ENCODE assay signal across 20 cellular contexts in genomic region chr5:121841900-121842299, GRCh38. TPM values are rescaled to one million over a fixed set of nuclear protein-coding genes. Genes with fewer than 3 reads are reported as not detected.
"Had no signal": no experiment of that assay in that cellular context is flagged by ENCODE, and none has a peak within 500 bp of the region (broad histone marks: within the 10 kb centered on the region; RNA-seq: fewer than 3 reads in every experiment).

No MANE protein-coding gene starts in this region.

- H3K27ac ChIP-seq: coronary artery, hepatocyte, prostate gland had no signal

- H3K4me1 ChIP-seq: prostate gland had no signal

- H3K79me2 ChIP-seq: hepatocyte had no signal

- H3K27me3 ChIP-seq: hepatocyte had no signal

- H3K9me3 ChIP-seq: prostate gland had no signal

- DNase-seq: activated CD4-positive, alpha-beta T cell treated with anti-CD3 and anti-CD28 coated beads, Interleukin-2, amount 50 U/mL, for 4 hours; activated CD8-positive, alpha-beta memory T cell treated with anti-CD3 and anti-CD28 coated beads, Interleukin-2, amount 10 ng/mL, durations not matched to agents 7 days and 5 days; activated effector memory CD4-positive, alpha-beta T cell treated with Interleukin-2 at 50 U/mL for 16 hours; activated T-cell treated with anti-CD3 and anti-CD28 coated beads, Interleukin-2, amount 50 U/mL, for 24 hours; effector CD4-positive, alpha-beta T cell; left colon; naive B cell; occipital lobe; stimulated activated CD4-positive, alpha-beta T cell treated with anti-CD3 and anti-CD28 coated beads, Interleukin-2, amount 100 ng/mL, for 24 hours; stimulated activated naive CD4-positive, alpha-beta T cell; T-helper 2 cell; trophoblast cell had no signal

- ATAC-seq: activated CD4-positive, CD25-positive, alpha-beta regulatory T cell treated with anti-CD3 and anti-CD28 coated beads, Interleukin-2, amount 50 U/mL, for 24 hours; activated CD8-positive, alpha-beta memory T cell treated with anti-CD3 and anti-CD28 coated beads, Interleukin-2, amount 10 ng/mL, durations not matched to agents 7 days and 5 days; left colon; sciatic nerve had no signal

- H3K36me3 ChIP-seq: prostate gland had no signal

- H3K4me3 ChIP-seq: coronary artery, hepatocyte, lung, prostate gland had no signal

- H2AFZ ChIP-seq: hepatocyte had no signal

- H3K4me2 ChIP-seq: hepatocyte had no signal

RNA-seq across cellular contexts. Expression of gene FTMT, which starts 9.8 kb away (rescaled TPM):
- total RNA-seq: activated CD8-positive, alpha-beta memory T cell treated with anti-CD3 and anti-CD28 coated beads, Interleukin-2, amount 10 ng/mL, durations not matched to agents 7 days and 5 days; cardiac septum; endothelial cell of umbilical vein; hepatocyte; left colon; lung; occipital lobe; sciatic nerve had no signal
- polyA plus RNA-seq: endothelial cell of umbilical vein, hepatocyte, lung had no signal
